Comparison of ENCODE assay signal across 20 cellular contexts in the genomic region with DNA sequence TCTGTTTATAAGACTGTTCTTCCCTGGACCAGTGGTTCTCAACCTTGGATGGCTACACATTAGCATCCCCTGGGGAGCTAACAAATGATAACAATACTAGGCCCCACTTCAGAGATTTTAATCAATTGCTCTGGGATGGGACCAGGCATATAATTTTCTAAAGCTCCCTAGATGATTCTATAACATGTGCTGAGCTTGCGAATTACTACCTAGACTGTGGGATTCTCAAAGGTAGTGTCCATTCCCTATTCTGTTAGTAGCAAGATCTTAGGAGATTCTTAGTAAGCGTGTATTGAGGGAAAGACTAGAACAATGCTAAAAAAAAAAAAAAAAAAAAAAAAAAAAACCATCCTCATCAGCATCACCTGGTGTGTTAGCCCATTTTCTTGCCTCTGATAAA.
DNase-seq lines count a peak whose midpoint lies in the region; ATAC-seq, FAIRE-seq and TF ChIP-seq lines count a peak whose summit lies in the region.
"Had no signal": no experiment of that assay in that cellular context is flagged by ENCODE, and none has a peak within 500 bp of the region (broad histone marks: within the 10 kb centered on the region; RNA-seq: fewer than 3 reads in every experiment).

No MANE protein-coding gene starts in this region.

- no peak overlapping the region for H2AFZ ChIP-seq in HepG2 (ENCODE audit: low read length)

- H3K27me3 ChIP-seq in HepG2 (ENCODE audit: control insufficient read depth in 1 of 2, insufficient read depth in 2 of 2, low read length in 2 of 2), result no peaks in the 10 kb centered on the region
- no peaks in the 10 kb centered on the region for H3K27me3 ChIP-seq in right lobe of liver
- no peaks in the 10 kb centered on the region for H3K27me3 ChIP-seq in BLaER1
- H3K27me3 ChIP-seq in sigmoid colon, result no peaks in the 10 kb centered on the region

- CTCF ChIA-PET in HepG2 (lab: Yijun Ruan, JAX; ENCODE audit: low intra/inter-chr PET ratio, low total read pairs), result no interaction called here

- DNase-seq in HepG2 (ENCODE audit: low spot score) (no peak), right lobe of liver (no peak), COLO668 (lab: John Stamatoyannopoulos, UW; ENCODE audit: unreplicated experiment) (no peak), sigmoid colon (no peak)
- DNase-seq: 8988T; AML-193; C1 segment of cervical spinal cord; Caco-2; Calu3; CD4-positive, alpha-beta memory T cell; CD4-positive, CD25-positive, alpha-beta regulatory T cell; CD8-positive, alpha-beta memory T cell; DMS79 treated with DMSO at 0.1 percent for 48 hours; GF-D8 had no signal

- TF ChIP-seq EP300 in HepG2 (IDR thresholded peaks at IDR 0.05; ENCODE audit: low read depth in 2 of 2, low read length in 2 of 2), result no peak
- TF ChIP-seq EP300 in HepG2 (CRISPR knock-in tag; IDR thresholded peaks at IDR 0.05; ENCODE audit: borderline replicate concordance), result no peak
- no peak for TF ChIP-seq EP300 in sigmoid colon (IDR thresholded peaks at IDR 0.05)

- H3K9me3 ChIP-seq in HepG2 (ENCODE audit: low read length) (no peaks in the 10 kb centered on the region), right lobe of liver (no peaks in the 10 kb centered on the region), BLaER1 (no peaks in the 10 kb centered on the region), sigmoid colon (no peaks in the 10 kb centered on the region)
- H3K9me3 ChIP-seq: Caco-2 had no signal

- WGBS in HepG2 (ENCODE audit: low lambda C conversion rate), result 33% methylated on average over 2 of the region's 2 CpGs
- WGBS in right lobe of liver (ENCODE audit: insufficient coverage, low coverage, low lambda C conversion rate, missing lambda C conversion rate), result 94% methylated on average over 2 of the region's 2 CpGs
- WGBS in sigmoid colon, 2 donors, result 93 to 94% methylated on average over 2 of the region's 2 CpGs

- no peaks in the 10 kb centered on the region for H3K79me2 ChIP-seq in HepG2 (ENCODE audit: insufficient read depth, low read length)

- ATAC-seq in HepG2 (no peak), right lobe of liver (no peak)

- FAIRE-seq in HepG2 (lab: Jason Lieb, UNC), result no peak
- FAIRE-seq: A204.1, D721Med, G401.6, GM12891, GM19239 had no signal

- H3K4me1 ChIP-seq in HepG2 (ENCODE audit: insufficient read depth, low read length), result no peaks in the 10 kb centered on the region
- peaks cover 0 to 4% (median 0%) of the 10 kb centered on the region in 4 donors for H3K4me1 ChIP-seq in right lobe of liver
- H3K4me1 ChIP-seq in BLaER1, result peaks cover 18% of the 10 kb centered on the region
- H3K4me1 ChIP-seq in sigmoid colon, result no peaks in the 10 kb centered on the region
- H3K4me1 ChIP-seq: Caco-2 had no signal

- POLR2A ChIA-PET in HepG2 (lab: Yijun Ruan, JAX), result no interaction called here

- TF ChIP-seq POLR2A in HepG2 (IDR thresholded peaks at IDR 0.05; ENCODE audit: insufficient read depth in 1 of 2, low read depth in 2 of 2, low read length in 2 of 2) (no peak), right lobe of liver (IDR thresholded peaks at IDR 0.05) (no peak), sigmoid colon (IDR thresholded peaks at IDR 0.05) (no peak)

- in situ Hi-C loops in HepG2 (cut with HindIII; ENCODE audit: extremely low pct_ligation_motif_present, low pct_unique_long_range_greater_than_20kb), result no loop called here

- no peaks in the 10 kb centered on the region for H4K20me1 ChIP-seq in HepG2 (ENCODE audit: insufficient read depth, low read length)
- H4K20me1 ChIP-seq in BLaER1, result no peaks in the 10 kb centered on the region

- H3K36me3 ChIP-seq in HepG2 (replicated peaks in 1 of 2; ENCODE audit: control insufficient read depth in 1 of 2, insufficient read depth in 2 of 2, low read length in 2 of 2), result no peaks in the 10 kb centered on the region
- no peaks in the 10 kb centered on the region for H3K36me3 ChIP-seq in right lobe of liver
- H3K36me3 ChIP-seq in BLaER1, result no peaks in the 10 kb centered on the region
- no peaks in the 10 kb centered on the region for H3K36me3 ChIP-seq in sigmoid colon

- H3K4me2 ChIP-seq in HepG2 (ENCODE audit: low read depth, low read length) (no peak overlapping the region), BLaER1 (peak overlapping the region; percentile 17; the same call in 1 of the 2 replicates)

- H3K9ac ChIP-seq in HepG2 (ENCODE audit: insufficient read depth, low read depth, low read length), result no peak overlapping the region
- H3K9ac ChIP-seq in BLaER1, result no peak overlapping the region

- H3K27ac ChIP-seq in HepG2 (ENCODE audit: extremely low read length, insufficient read depth, low read length) (no peak overlapping the region), right lobe of liver (no peak overlapping the region), BLaER1 (no peak overlapping the region), sigmoid colon (no peak overlapping the region)

- no peak for TF ChIP-seq RAD21 in HepG2 (CRISPR knock-in tag; IDR thresholded peaks at IDR 0.05)

- BruUV-seq in HepG2 (replicated peaks; lab: Mats Ljungman, UMichigan), result no TSS peak

- H3K4me3 ChIP-seq in HepG2 (replicated peaks in 1 of 3; ENCODE audit: insufficient read depth in 1 of 3, low read depth in 2 of 3, low read length in 3 of 3) (no peak overlapping the region), right lobe of liver (no peak overlapping the region), BLaER1 (no peak overlapping the region), sigmoid colon (no peak overlapping the region)

- intact Hi-C loops in HepG2 (cut with micrococcal nuclease; ENCODE audit: unreplicated experiment) (no loop called here), right lobe of liver (cut with DNase I) (no loop called here), sigmoid colon (cut with DNase I) (no loop called here)

- TF ChIP-seq CTCF in HepG2 (CRISPR knock-in tag; IDR thresholded peaks at IDR 0.05) (no peak), right lobe of liver (IDR thresholded peaks at IDR 0.05) (no peak), sigmoid colon (IDR thresholded peaks at IDR 0.05) (no peak)

TF ChIP-seq in HepG2, 621 proteins besides CTCF, POLR2A, EP300 and RAD21:
- TF ChIP-seq SKI (IDR thresholded peaks at IDR 0.05; ENCODE audit: partially characterized antibody) (no peak), MAFK (conservative IDR thresholded peaks at IDR 0.05 in 1 of 2, IDR thresholded peaks at IDR 0.05 in 1 of 2; ENCODE audit: low read length in 2 of 2) (peak; percentile 53 to 82; a peak in 3 of 4 replicates), MAFF (IDR thresholded peaks at IDR 0.05; ENCODE audit: low read depth, low read length) (peak; percentile 64), NFATC3 (CRISPR knock-in tag; IDR thresholded peaks at IDR 0.05) (no peak), GTF2F1 (IDR thresholded peaks at IDR 0.05; ENCODE audit: low read length) (no peak), ZNF264 (CRISPR knock-in tag; IDR thresholded peaks at IDR 0.05) (no peak)
- TF ChIP-seq, protein P1, sequence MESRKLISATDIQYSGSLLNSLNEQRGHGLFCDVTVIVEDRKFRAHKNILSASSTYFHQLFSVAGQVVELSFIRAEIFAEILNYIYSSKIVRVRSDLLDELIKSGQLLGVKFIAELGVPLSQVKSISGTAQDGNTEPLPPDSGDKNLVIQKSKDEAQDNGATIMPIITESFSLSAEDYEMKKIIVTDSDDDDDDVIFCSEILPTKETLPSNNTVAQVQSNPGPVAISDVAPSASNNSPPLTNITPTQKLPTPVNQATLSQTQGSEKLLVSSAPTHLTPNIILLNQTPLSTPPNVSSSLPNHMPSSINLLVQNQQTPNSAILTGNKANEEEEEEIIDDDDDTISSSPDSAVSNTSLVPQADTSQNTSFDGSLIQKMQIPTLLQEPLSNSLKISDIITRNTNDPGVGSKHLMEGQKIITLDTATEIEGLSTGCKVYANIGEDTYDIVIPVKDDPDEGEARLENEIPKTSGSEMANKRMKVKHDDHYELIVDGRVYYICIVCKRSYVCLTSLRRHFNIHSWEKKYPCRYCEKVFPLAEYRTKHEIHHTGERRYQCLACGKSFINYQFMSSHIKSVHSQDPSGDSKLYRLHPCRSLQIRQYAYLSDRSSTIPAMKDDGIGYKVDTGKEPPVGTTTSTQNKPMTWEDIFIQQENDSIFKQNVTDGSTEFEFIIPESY (CRISPR knock-in tag; IDR thresholded peaks at IDR 0.05), result no peak
- TF ChIP-seq, protein P2, sequence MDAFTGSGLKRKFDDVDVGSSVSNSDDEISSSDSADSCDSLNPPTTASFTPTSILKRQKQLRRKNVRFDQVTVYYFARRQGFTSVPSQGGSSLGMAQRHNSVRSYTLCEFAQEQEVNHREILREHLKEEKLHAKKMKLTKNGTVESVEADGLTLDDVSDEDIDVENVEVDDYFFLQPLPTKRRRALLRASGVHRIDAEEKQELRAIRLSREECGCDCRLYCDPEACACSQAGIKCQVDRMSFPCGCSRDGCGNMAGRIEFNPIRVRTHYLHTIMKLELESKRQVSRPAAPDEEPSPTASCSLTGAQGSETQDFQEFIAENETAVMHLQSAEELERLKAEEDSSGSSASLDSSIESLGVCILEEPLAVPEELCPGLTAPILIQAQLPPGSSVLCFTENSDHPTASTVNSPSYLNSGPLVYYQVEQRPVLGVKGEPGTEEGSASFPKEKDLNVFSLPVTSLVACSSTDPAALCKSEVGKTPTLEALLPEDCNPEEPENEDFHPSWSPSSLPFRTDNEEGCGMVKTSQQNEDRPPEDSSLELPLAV (CRISPR knock-in tag; conservative IDR thresholded peaks at IDR 0.05; ENCODE audit: low read depth), result no peak
- TF ChIP-seq, protein P3, sequence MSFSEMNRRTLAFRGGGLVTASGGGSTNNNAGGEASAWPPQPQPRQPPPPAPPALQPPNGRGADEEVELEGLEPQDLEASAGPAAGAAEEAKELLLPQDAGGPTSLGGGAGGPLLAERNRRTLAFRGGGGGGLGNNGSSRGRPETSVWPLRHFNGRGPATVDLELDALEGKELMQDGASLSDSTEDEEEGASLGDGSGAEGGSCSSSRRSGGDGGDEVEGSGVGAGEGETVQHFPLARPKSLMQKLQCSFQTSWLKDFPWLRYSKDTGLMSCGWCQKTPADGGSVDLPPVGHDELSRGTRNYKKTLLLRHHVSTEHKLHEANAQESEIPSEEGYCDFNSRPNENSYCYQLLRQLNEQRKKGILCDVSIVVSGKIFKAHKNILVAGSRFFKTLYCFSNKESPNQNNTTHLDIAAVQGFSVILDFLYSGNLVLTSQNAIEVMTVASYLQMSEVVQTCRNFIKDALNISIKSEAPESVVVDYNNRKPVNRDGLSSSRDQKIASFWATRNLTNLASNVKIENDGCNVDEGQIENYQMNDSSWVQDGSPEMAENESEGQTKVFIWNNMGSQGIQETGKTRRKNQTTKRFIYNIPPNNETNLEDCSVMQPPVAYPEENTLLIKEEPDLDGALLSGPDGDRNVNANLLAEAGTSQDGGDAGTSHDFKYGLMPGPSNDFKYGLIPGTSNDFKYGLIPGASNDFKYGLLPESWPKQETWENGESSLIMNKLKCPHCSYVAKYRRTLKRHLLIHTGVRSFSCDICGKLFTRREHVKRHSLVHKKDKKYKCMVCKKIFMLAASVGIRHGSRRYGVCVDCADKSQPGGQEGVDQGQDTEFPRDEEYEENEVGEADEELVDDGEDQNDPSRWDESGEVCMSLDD (CRISPR knock-in tag; IDR thresholded peaks at IDR 0.05; ENCODE audit: borderline replicate concordance), result no peak
